Comparison of ENCODE assay signal across 8 cellular contexts in genomic region chr16:54928016-54928356, GRCh38. TPM values are rescaled to one million over a fixed set of nuclear protein-coding genes. Genes with fewer than 3 reads are reported as not detected.
DNase-seq lines count a peak whose midpoint lies in the region; ATAC-seq and TF ChIP-seq lines count a peak whose summit lies in the region.

No MANE protein-coding gene starts in this region.

- CTCF ChIA-PET in activated CD4-positive, alpha-beta T cell treated with anti-CD3 and anti-CD28 coated beads for 36 hours (lab: Charles Lee): interaction anchor here (0.5 to 1.3 kb wide), 2 partner anchors 13 to 31 kb away, joined by 3 to 8 read pairs; no protein-coding TSS in a partner anchor

- no peak for TF ChIP-seq CTCF in dorsolateral prefrontal cortex (IDR thresholded peaks at IDR 0.05 in 54 of 56, conservative IDR thresholded peaks at IDR 0.05 in 2 of 56; ENCODE audit: low read depth in 1 of 56, partially characterized antibody in 56 of 56)

- no peaks in the 10 kb centered on the region for H3K9me3 Mint-ChIP-seq in activated CD4-positive, alpha-beta T cell treated with anti-CD3 and anti-CD28 coated beads for 36 hours (ENCODE audit: low read depth)

- H3K4me3 ChIP-seq in dorsolateral prefrontal cortex (peak overlapping the region in 55 of 59 donors; percentile 12 to 72 (median 61)), neuron (ENCODE audit: low read length) (peak overlapping the region; percentile 54)

- intact Hi-C loops in activated CD4-positive, alpha-beta T cell treated with anti-CD3 and anti-CD28 coated beads for 36 hours (cut with DNase I, micrococcal nuclease): loop anchor here in 1 of 2 experiments (2.0 kb wide), 4 partner anchors 641 to 1797 kb away; partner anchors contain the start of genes GNAO1, IRX3 and RBL2
- intact Hi-C loops in dorsolateral prefrontal cortex (cut with DNase I): loop anchor here in 1 of 2 donors (2.0 to 10.0 kb wide), 2 partner anchors 59 to 1033 kb away; no protein-coding TSS in a partner anchor

- H2AFZ ChIP-seq in neuron (ENCODE audit: low read depth, low read length): no peak overlapping the region

- peaks cover 34% of the 10 kb centered on the region for H3K4me1 ChIP-seq in neuron (ENCODE audit: insufficient read depth, low read length)

- peaks cover 2% of the 10 kb centered on the region for H3K36me3 Mint-ChIP-seq in activated CD4-positive, alpha-beta T cell treated with anti-CD3 and anti-CD28 coated beads for 36 hours (ENCODE audit: low read depth)

- H3K36me3 ChIP-seq in neuron (ENCODE audit: insufficient read depth, low read length): peaks cover 12% of the 10 kb centered on the region

- POLR2A ChIA-PET in activated CD4-positive, alpha-beta T cell treated with anti-CD3 and anti-CD28 coated beads for 36 hours (lab: Charles Lee): no interaction called here

- H3K4me1 Mint-ChIP-seq in activated CD4-positive, alpha-beta T cell treated with anti-CD3 and anti-CD28 coated beads for 36 hours: peaks cover 32% of the 10 kb centered on the region

- H3K27me3 ChIP-seq in dorsolateral prefrontal cortex: peaks cover 12 to 99% (median 89%) of the 10 kb centered on the region in 45 donors
- H3K27me3 ChIP-seq in neuron (ENCODE audit: insufficient read depth, low read length): no peaks in the 10 kb centered on the region

- H3K27me3 Mint-ChIP-seq in activated CD4-positive, alpha-beta T cell treated with anti-CD3 and anti-CD28 coated beads for 36 hours: peaks cover 54% of the 10 kb centered on the region

- no peak overlapping the region for H3K27ac Mint-ChIP-seq in activated CD4-positive, alpha-beta T cell treated with anti-CD3 and anti-CD28 coated beads for 36 hours

- peak overlapping the region; percentile 78 for H3K4me3 Mint-ChIP-seq in activated CD4-positive, alpha-beta T cell treated with anti-CD3 and anti-CD28 coated beads for 36 hours

- H3K9me3 ChIP-seq in neuron (ENCODE audit: low read length): no peaks in the 10 kb centered on the region

- peak overlapping the region in 1 of 59 donors; percentile 48 for H3K27ac ChIP-seq in dorsolateral prefrontal cortex

- no peak for ATAC-seq in activated CD4-positive, alpha-beta T cell treated with anti-CD3 and anti-CD28 coated beads for 36 hours
- no peak for ATAC-seq in GM21423 (IDR thresholded peaks at IDR 0.05; ENCODE audit: unreplicated experiment)

- DNase-seq in activated CD4-positive, alpha-beta T cell treated with anti-CD3 and anti-CD28 coated beads for 36 hours: peak; percentile 41
- DNase-seq in activated CD4-positive, alpha-beta T cell treated with anti-CD3 and anti-CD28 coated beads, Interleukin-2, amount 50 U/mL, for 4 hours: no peak
- DNase-seq in NOMO-1 treated with DMSO at 0.1 percent for 48 hours (lab: John Stamatoyannopoulos, UW; ENCODE audit: unreplicated experiment): peak; percentile 63
- DNase-seq in dorsolateral prefrontal cortex: no peak
- no peak for DNase-seq in SHP77 treated with DMSO at 0.1 percent for 48 hours (lab: John Stamatoyannopoulos, UW)
- DNase-seq in SIG-M5 (lab: John Stamatoyannopoulos, UW): no peak

RNA-seq across cellular contexts. Expression of gene IRX5, which starts 2.7 kb away (rescaled TPM):
- total RNA-seq in activated CD4-positive, alpha-beta T cell treated with anti-CD3 and anti-CD28 coated beads for 36 hours: not detected
- total RNA-seq in dorsolateral prefrontal cortex: under 1 TPM in 10 of 120 experiments, not detected in 110; 0.23 to 1.00 (median 0.40) TPM

Comparison
In these comparisons a context has a peak if more than half of its experiments do, and no peak if none do; other contexts are left out.
1. DNase-seq: peak in activated CD4-positive, alpha-beta T cell treated with anti-CD3 and anti-CD28 coated beads for 36 hours (single experiment) and NOMO-1 treated with DMSO at 0.1 percent for 48 hours (single experiment); none in activated CD4-positive, alpha-beta T cell treated with anti-CD3 and anti-CD28 coated beads, Interleukin-2, amount 50 U/mL, for 4 hours (0 of 2), dorsolateral prefrontal cortex (0 of 10), SHP77 treated with DMSO at 0.1 percent for 48 hours (single experiment) and SIG-M5 (single experiment).